Comparison of ENCODE assay signal across 8 cellular contexts in genomic region chr10:35336921-35337741, GRCh38. TPM values are rescaled to one million over a fixed set of nuclear protein-coding genes. Genes with fewer than 3 reads are reported as not detected.
DNase-seq lines count a peak whose midpoint lies in the region; ATAC-seq and TF ChIP-seq lines count a peak whose summit lies in the region.

No MANE protein-coding gene starts in this region.

- peak overlapping the region; percentile 90 to 95 for H3K4me3 ChIP-seq in prostate gland

- H3K27me3 Mint-ChIP-seq in activated naive CD8-positive, alpha-beta T cell: no peaks in the 10 kb centered on the region

- TF ChIP-seq CTCF in GM10248 (IDR thresholded peaks at IDR 0.05; ENCODE audit: control extremely low read depth, extremely low read depth, low read depth, missing control alignments) (no peak), prostate gland (IDR thresholded peaks at IDR 0.05) (no peak)

- ATAC-seq in HG02588 (IDR thresholded peaks at IDR 0.05; ENCODE audit: unreplicated experiment) (peak; percentile 8), left cardiac atrium (peak; percentile 14 to 33)

- H3K36me3 Mint-ChIP-seq in activated naive CD8-positive, alpha-beta T cell: peaks cover 4% of the 10 kb centered on the region

- no peaks in the 10 kb centered on the region for H3K4me1 ChIP-seq in prostate gland (replicated peaks)

- intact Hi-C loops in left cardiac atrium (cut with DNase I) (loop anchor here (10.0 kb wide), 2 partner anchors 118 to 228 kb away; no protein-coding TSS in a partner anchor), prostate gland (cut with DNase I) (loop anchor here (10.0 kb wide), 1 partner anchor 228 kb away; no protein-coding TSS in a partner anchor)

- peak overlapping the region; percentile 92 for H3K4me3 Mint-ChIP-seq in activated naive CD8-positive, alpha-beta T cell

- H3K27me3 ChIP-seq in prostate gland (replicated peaks; ENCODE audit: insufficient read depth): no peaks in the 10 kb centered on the region

- peaks cover 73% of the 10 kb centered on the region for H3K4me1 Mint-ChIP-seq in activated naive CD8-positive, alpha-beta T cell (ENCODE audit: low read depth)

- no peaks in the 10 kb centered on the region for H3K9me3 ChIP-seq in prostate gland

- WGBS in prostate gland: under 1% methylated on average over 35 of the region's 86 CpGs

- peak overlapping the region; percentile 35 to 40 for H3K27ac ChIP-seq in prostate gland

- POLR2A ChIA-PET in GM10248 (lab: Yijun Ruan, JAX): interaction anchor here (1.1 kb wide), 1 partner anchor 211 kb away, joined by 4 read pairs; the partner anchor contains the start of gene CREM

- no peaks in the 10 kb centered on the region for H3K36me3 ChIP-seq in prostate gland

- DNase-seq in GM10248 (ENCODE audit: extremely low spot score): peak; percentile 45
- peak; percentile 55 for DNase-seq in OCI-M1 (lab: John Stamatoyannopoulos, UW)
- DNase-seq in left cardiac atrium: peak; percentile 43
- peak; percentile 22 for DNase-seq in prostate gland (ENCODE audit: low spot score)
- DNase-seq in NCI-H2196 treated with DMSO at 0.1 percent for 48 hours (lab: John Stamatoyannopoulos, UW; ENCODE audit: unreplicated experiment): no peak
- no peak for DNase-seq in NCI-H1436 (lab: John Stamatoyannopoulos, UW)

- CTCF ChIA-PET in GM10248 (lab: Yijun Ruan, JAX): interaction anchor here (1.0 to 1.4 kb wide), 2 partner anchors 10 to 226 kb away, joined by 3 to 4 read pairs; no protein-coding TSS in a partner anchor

- no peak for TF ChIP-seq POLR2A in prostate gland (IDR thresholded peaks at IDR 0.05)

- peak overlapping the region; percentile 88 for H3K27ac Mint-ChIP-seq in activated naive CD8-positive, alpha-beta T cell

- H3K9me3 Mint-ChIP-seq in activated naive CD8-positive, alpha-beta T cell (ENCODE audit: low read depth): no peaks in the 10 kb centered on the region

RNA-seq across cellular contexts. Expression of gene CCNY, which starts 0.8 kb away (rescaled TPM):
- total RNA-seq in left cardiac atrium (10 to 100 TPM; 59.3 to 76.5 TPM), prostate gland (10 to 100 TPM; 31.6 to 54.0 TPM)

Comparison
In these comparisons a context has a peak if more than half of its experiments do, and no peak if none do; other contexts are left out.
1. DNase-seq: peak in GM10248 (single experiment), OCI-M1 (single experiment), left cardiac atrium (single experiment) and prostate gland (single experiment); none in NCI-H2196 treated with DMSO at 0.1 percent for 48 hours (single experiment) and NCI-H1436 (single experiment).